2 cellular contexts compared by ENCODE assay signal in genomic region chr2:1766400-1766799, GRCh38.
TF ChIP-seq lines count a peak whose summit lies in the region.

No MANE protein-coding gene starts in this region.

TF ChIP-seq in SK-N-SH treated with all-trans-retinoic acid at 6 μM for 48 hours, 23 proteins besides CTCF, POLR2A, EP300 and RAD21 (continued from another document):
- TF ChIP-seq CREB5 (CRISPR knock-in tag; IDR thresholded peaks at IDR 0.05; ENCODE audit: low read depth) (no peak), CSDC2 (CRISPR knock-in tag; IDR thresholded peaks at IDR 0.05) (no peak), ZC3H10 (CRISPR knock-in tag; IDR thresholded peaks at IDR 0.05) (no peak), TSHZ2 (CRISPR knock-in tag; IDR thresholded peaks at IDR 0.05) (no peak), TCF4 (CRISPR knock-in tag; IDR thresholded peaks at IDR 0.05; ENCODE audit: borderline replicate concordance) (no peak), PPARA (CRISPR knock-in tag; IDR thresholded peaks at IDR 0.05; ENCODE audit: borderline replicate concordance) (no peak), OSR1 (CRISPR knock-in tag; IDR thresholded peaks at IDR 0.05) (no peak)

TF ChIP-seq in SK-N-SH, 30 proteins besides CTCF, POLR2A, EP300 and RAD21 (continued from another document):
- TF ChIP-seq USF2 (IDR thresholded peaks at IDR 0.05; ENCODE audit: borderline replicate concordance, low read depth, low read length) (no peak), MAX (IDR thresholded peaks at IDR 0.05; ENCODE audit: low read depth) (no peak)
